Comparison of ENCODE assay signal across 21 cellular contexts in genomic region chr3:151112731-151113130, GRCh38.
"Had no signal": no experiment of that assay in that cellular context is flagged by ENCODE, and none has a peak within 500 bp of the region (broad histone marks: within the 10 kb centered on the region; RNA-seq: fewer than 3 reads in every experiment).

No MANE protein-coding gene starts in this region.

- H3K27ac Mint-ChIP-seq: activated CD8-positive, alpha-beta T cell treated with anti-CD3 and anti-CD28 coated beads, Interleukin-2, amount 10 ng/mL, durations not matched to agents 7 days and 5 days; activated naive CD8-positive, alpha-beta T cell treated with anti-CD3 and anti-CD28 coated beads, Interleukin-2, amount 10 ng/mL, durations not matched to agents 7 days and 5 days had no signal

- DNase-seq: activated CD4-positive, alpha-beta T cell treated with anti-CD3 and anti-CD28 coated beads for 48 hours; activated CD4-positive, alpha-beta T cell treated with anti-CD3 and anti-CD28 coated beads, Interleukin-2, amount 50 U/mL, for 4 hours; activated CD4-positive, CD25-positive, alpha-beta regulatory T cell treated with anti-CD3 and anti-CD28 coated beads, Interleukin-2, amount 50 U/mL, for 72 hours; activated CD8-positive, alpha-beta memory T cell treated with anti-CD3 and anti-CD28 coated beads, Interleukin-2, amount 50 U/mL, for 48 hours; activated CD8-positive, alpha-beta T cell treated with anti-CD3 and anti-CD28 coated beads, Interleukin-2, amount 10 ng/mL, durations not matched to agents 7 days and 5 days; activated naive CD4-positive, alpha-beta T cell treated with anti-CD3 and anti-CD28 coated beads, Interleukin-2, amount 50 U/mL, for 16 hours; activated naive CD8-positive, alpha-beta T cell treated with anti-CD3 and anti-CD28 coated beads, Interleukin-2, amount 10 ng/mL, durations not matched to agents 7 days and 5 days; activated T-cell treated with anti-CD3 and anti-CD28 coated beads, Interleukin-2, amount 50 U/mL, for 1 hour; adrenal gland; anterior cingulate cortex; caudate nucleus; Karpas-422; NCI-H1048; NCI-H1694 treated with DMSO at 0.1 percent for 48 hours; NCI-H2029 treated with DMSO at 0.1 percent for 48 hours; NCI-H510A treated with DMSO at 0.1 percent for 48 hours; NCI-H82; SHP77; SW 1271 had no signal

- H3K36me3 ChIP-seq: adrenal gland, SJSA1 had no signal

- ATAC-seq: activated CD8-positive, alpha-beta T cell treated with anti-CD3 and anti-CD28 coated beads, Interleukin-2, amount 10 ng/mL, durations not matched to agents 7 days and 5 days; SK-N-SH treated with all-trans-retinoic acid at 6 μM for 48 hours had no signal

- H3K9me3 ChIP-seq: adrenal gland, SJSA1 had no signal

- H3K4me3 Mint-ChIP-seq: activated CD8-positive, alpha-beta T cell treated with anti-CD3 and anti-CD28 coated beads, Interleukin-2, amount 10 ng/mL, durations not matched to agents 7 days and 5 days; activated naive CD8-positive, alpha-beta T cell treated with anti-CD3 and anti-CD28 coated beads, Interleukin-2, amount 10 ng/mL, durations not matched to agents 7 days and 5 days had no signal

- H3K4me1 ChIP-seq: SJSA1 had no signal

- H3K27ac ChIP-seq: adrenal gland, SJSA1 had no signal

- H3K4me3 ChIP-seq: adrenal gland, SJSA1 had no signal

- H3K36me3 Mint-ChIP-seq: activated naive CD8-positive, alpha-beta T cell treated with anti-CD3 and anti-CD28 coated beads, Interleukin-2, amount 10 ng/mL, durations not matched to agents 7 days and 5 days had no signal

- H3K27me3 ChIP-seq: adrenal gland, SJSA1 had no signal
